ENCODE assay signal across 11 cellular contexts in genomic region chr2:88903744-88904353, GRCh38.
DNase-seq lines count a peak whose midpoint lies in the region; ATAC-seq, FAIRE-seq and TF ChIP-seq lines count a peak whose summit lies in the region.
"Had no signal": no experiment of that assay in that cellular context is flagged by ENCODE, and none has a peak within 500 bp of the region (broad histone marks: within the 10 kb centered on the region; RNA-seq: fewer than 3 reads in every experiment).

No MANE protein-coding gene starts in this region.

- peak; percentile 38 for FAIRE-seq in H54 (lab: Jason Lieb, UNC)

- H3K4me1 ChIP-seq in Caco-2 (no peaks in the 10 kb centered on the region), PC-9 (replicated peaks; ENCODE audit: insufficient read depth) (no peaks in the 10 kb centered on the region), parathyroid adenoma (no peaks in the 10 kb centered on the region)
- H3K4me1 ChIP-seq: gastrocnemius medialis had no signal

- POLR2A ChIA-PET in Caco-2 (lab: Charles Lee), result no interaction called here
- POLR2A ChIA-PET in PC-9 (lab: Charles Lee; ENCODE audit: unreplicated experiment), result no interaction called here

- CTCF ChIA-PET in Caco-2 (lab: Charles Lee) (interaction anchor here (0.7 to 1.4 kb wide), 7 partner anchors 13 to 57 kb away, joined by 3 to 9 read pairs (median 5); no protein-coding TSS in a partner anchor), PC-9 (lab: Charles Lee) (no interaction called here)

- H3K79me2 ChIP-seq in PC-9 (ENCODE audit: low read depth), result no peaks in the 10 kb centered on the region
- H3K79me2 ChIP-seq in parathyroid adenoma, result no peaks in the 10 kb centered on the region

- H3K27me3 ChIP-seq in Caco-2 (replicated peaks; ENCODE audit: control insufficient read depth, insufficient read depth, low read length) (no peaks in the 10 kb centered on the region), PC-9 (ENCODE audit: insufficient read depth, low read depth) (no peaks in the 10 kb centered on the region), parathyroid adenoma (ENCODE audit: control insufficient read depth, insufficient read depth, low read length) (no peaks in the 10 kb centered on the region)

- no TSS peak for BruUV-seq in Caco-2 (replicated peaks; lab: Mats Ljungman, UMichigan)
- no TSS peak for BruUV-seq in PC-9 (replicated peaks; lab: Mats Ljungman, UMichigan)

- no peak overlapping the region for H2AFZ ChIP-seq in PC-9
- no peak overlapping the region for H2AFZ ChIP-seq in parathyroid adenoma

- H3K36me3 ChIP-seq in Caco-2 (ENCODE audit: control insufficient read depth, insufficient read depth, low read length) (no peaks in the 10 kb centered on the region), PC-9 (ENCODE audit: low read depth) (no peaks in the 10 kb centered on the region), parathyroid adenoma (ENCODE audit: control insufficient read depth, insufficient read depth, low read length) (no peaks in the 10 kb centered on the region)
- H3K36me3 ChIP-seq: gastrocnemius medialis had no signal

- H3K4me3 ChIP-seq in Caco-2 (ENCODE audit: low read depth, low read length) (no peak overlapping the region), PC-9 (no peak overlapping the region), parathyroid adenoma (ENCODE audit: low read depth, low read length) (no peak overlapping the region)
- H3K4me3 ChIP-seq: gastrocnemius medialis had no signal

- ATAC-seq in GM18873 (IDR thresholded peaks at IDR 0.05; ENCODE audit: low FRiP score, unreplicated experiment) (no peak), GM19467 (IDR thresholded peaks at IDR 0.05; ENCODE audit: unreplicated experiment) (no peak)

- H3K9ac ChIP-seq in parathyroid adenoma, result no peak overlapping the region
- H3K9ac ChIP-seq: KMS-11 had no signal

- H3K9me2 ChIP-seq in PC-9 (ENCODE audit: insufficient read depth), result no peaks in the 10 kb centered on the region

- H3K4me1 Mint-ChIP-seq in Caco-2 (ENCODE audit: low read depth, unreplicated experiment), result no peaks in the 10 kb centered on the region

- no peak for TF ChIP-seq POLR2A in H54 (IDR thresholded peaks at IDR 0.05; ENCODE audit: low read depth, low read length)

- H3K4me2 ChIP-seq in PC-9, result no peak overlapping the region
- no peak overlapping the region for H3K4me2 ChIP-seq in parathyroid adenoma (ENCODE audit: low read length)
- H3K4me2 ChIP-seq: KMS-11 had no signal

- no peaks in the 10 kb centered on the region for H4K20me1 ChIP-seq in PC-9 (ENCODE audit: insufficient read depth)

- H3K27ac Mint-ChIP-seq in Caco-2 (ENCODE audit: unreplicated experiment), result no peak overlapping the region
- H3K27ac Mint-ChIP-seq: stimulated activated naive CD8-positive, alpha-beta T cell treated with anti-CD3 and anti-CD28 coated beads, Interleukin-15, Interleukin-2, amounts not matched to agents 100 ng/mL and 50 ng/mL, for 24 hours had no signal

- intact Hi-C loops in Caco-2 (cut with micrococcal nuclease; ENCODE audit: unreplicated experiment) (loop anchor here (1.0 to 5.0 kb wide), 3 partner anchors 15 to 65 kb away; no protein-coding TSS in a partner anchor), PC-9 (cut with micrococcal nuclease; ENCODE audit: unreplicated experiment) (no loop called here)

- peak; percentile 50 to 62 for DNase-seq in Caco-2
- no peak for DNase-seq in H54 (ENCODE audit: insufficient read length, low spot score)
- DNase-seq in PC-9, result no peak
- DNase-seq in fibroblast of gingiva (ENCODE audit: low read depth), result peak; percentile 6
- no peak for DNase-seq in germinal center (ENCODE audit: low spot score)
- DNase-seq: gastrocnemius medialis had no signal

- H3F3A ChIP-seq in PC-9 (ENCODE audit: insufficient read depth, low read depth), result no peaks in the 10 kb centered on the region

- H3K36me3 Mint-ChIP-seq in Caco-2 (ENCODE audit: insufficient read depth, unreplicated experiment), result no peaks in the 10 kb centered on the region

- H3K27me3 Mint-ChIP-seq in Caco-2 (ENCODE audit: insufficient read depth, unreplicated experiment), result peaks cover 6% of the 10 kb centered on the region

- H3K4me3 Mint-ChIP-seq in Caco-2 (ENCODE audit: unreplicated experiment), result no peak overlapping the region
- H3K4me3 Mint-ChIP-seq: stimulated activated naive CD8-positive, alpha-beta T cell treated with anti-CD3 and anti-CD28 coated beads, Interleukin-15, Interleukin-2, amounts not matched to agents 100 ng/mL and 50 ng/mL, for 24 hours had no signal

- H3K9me3 ChIP-seq in Caco-2, result no peaks in the 10 kb centered on the region
- no peaks in the 10 kb centered on the region for H3K9me3 ChIP-seq in PC-9 (ENCODE audit: insufficient read depth, low read depth)
- H3K9me3 ChIP-seq in parathyroid adenoma (ENCODE audit: control insufficient read depth, low read length), result no peaks in the 10 kb centered on the region
- H3K9me3 ChIP-seq: gastrocnemius medialis had no signal

- no peak overlapping the region for H3K27ac ChIP-seq in PC-9
- no peak overlapping the region for H3K27ac ChIP-seq in parathyroid adenoma
- H3K27ac ChIP-seq: gastrocnemius medialis, KMS-11 had no signal

- peak; percentile 76 to 86 for TF ChIP-seq CTCF in Caco-2 (IDR thresholded peaks at IDR 0.05; ENCODE audit: insufficient read depth in 1 of 2, low read depth in 1 of 2, low read length in 1 of 2, severe bottlenecking in 1 of 2, unreplicated experiment in 1 of 2)
- TF ChIP-seq CTCF in PC-9 (conservative IDR thresholded peaks at IDR 0.05), result peak; percentile 79
- TF ChIP-seq CTCF in parathyroid adenoma (IDR thresholded peaks at IDR 0.05), result peak; percentile 56

- no peaks in the 10 kb centered on the region for H3K9me3 Mint-ChIP-seq in Caco-2 (ENCODE audit: unreplicated experiment)
- H3K9me3 Mint-ChIP-seq: stimulated activated naive CD8-positive, alpha-beta T cell treated with anti-CD3 and anti-CD28 coated beads, Interleukin-15, Interleukin-2, amounts not matched to agents 100 ng/mL and 50 ng/mL, for 24 hours had no signal

Comparison
In these comparisons a context has a peak if more than half of its experiments do, and no peak if none do; other contexts are left out.
1. DNase-seq: peak in Caco-2 (2 of 2) and fibroblast of gingiva (single experiment); none in H54 (single experiment), PC-9 (0 of 2) and germinal center (single experiment).
2. Peak in every context shown above with its lines, with median percentiles within 50 percentile points of each other: CTCF ChIP-seq.